Comparison of ENCODE assay signal across 9 cellular contexts in genomic region chr7:75565129-75565528, GRCh38.
A peak's percentile ranks its signal among the peaks of the same experiment; 100 is the strongest.
DNase-seq lines count a peak whose midpoint lies in the region; ATAC-seq and TF ChIP-seq lines count a peak whose summit lies in the region.
"Had no signal": no experiment of that assay in that cellular context is flagged by ENCODE, and none has a peak within 500 bp of the region (broad histone marks: within the 10 kb centered on the region; RNA-seq: fewer than 3 reads in every experiment).

No MANE protein-coding gene starts in this region.

- no peak for TF ChIP-seq CTCF in hepatocyte (IDR thresholded peaks at IDR 0.05; ENCODE audit: poor library complexity)

- H3K36me3 ChIP-seq in hepatocyte (replicated peaks; ENCODE audit: insufficient read depth, low read depth): no peaks in the 10 kb centered on the region

- no peaks in the 10 kb centered on the region for H3K4me1 ChIP-seq in hepatocyte (ENCODE audit: insufficient read depth)

- H4K20me1 ChIP-seq in hepatocyte (ENCODE audit: insufficient read depth, poor library complexity, severe bottlenecking): no peaks in the 10 kb centered on the region

- no peak overlapping the region for H3K4me3 ChIP-seq in hepatocyte

- DNase-seq in HK-2 (ENCODE audit: unreplicated experiment) (peak; percentile 54), amniotic stem cell (lab: John Stamatoyannopoulos, UW) (peak; percentile 67), hepatocyte (ENCODE audit: low spot score) (peak; percentile 56)
- no peak for DNase-seq in activated CD8-positive, alpha-beta memory T cell treated with anti-CD3 and anti-CD28 coated beads, Interleukin-2, amount 50 U/mL, for 48 hours
- DNase-seq in stimulated activated CD4-positive, alpha-beta T cell treated with anti-CD3 and anti-CD28 coated beads, Interleukin-15, amount 100 ng/mL, for 24 hours: no peak
- DNase-seq: stimulated activated CD8-positive, alpha-beta memory T cell treated with anti-CD3 and anti-CD28 coated beads, Interleukin-4, amount 100 ng/mL, for 48 hours had no signal

- peak overlapping the region; percentile 45 for H3K27ac ChIP-seq in hepatocyte
- H3K27ac ChIP-seq in temporal lobe (ENCODE audit: low read depth, low read length): peak overlapping the region; percentile 12

- ATAC-seq in HG02973 (IDR thresholded peaks at IDR 0.05; ENCODE audit: unreplicated experiment) (no peak), GM18870 (IDR thresholded peaks at IDR 0.05; ENCODE audit: unreplicated experiment) (no peak)

- no peak overlapping the region for H2AFZ ChIP-seq in hepatocyte

- H3K9me2 ChIP-seq in hepatocyte (replicated peaks; ENCODE audit: insufficient read depth): no peaks in the 10 kb centered on the region

- H3K9me3 ChIP-seq in hepatocyte (ENCODE audit: low read depth): no peaks in the 10 kb centered on the region

- H3K27me3 ChIP-seq in hepatocyte: no peaks in the 10 kb centered on the region

- no peak overlapping the region for H3K4me2 ChIP-seq in hepatocyte

- H3K79me2 ChIP-seq in hepatocyte: no peaks in the 10 kb centered on the region

- WGBS in hepatocyte (ENCODE audit: low lambda C conversion rate, missing lambda C conversion rate): 51% methylated on average over 4 of the region's 4 CpGs

Comparison
In these comparisons a context has a peak if more than half of its experiments do, and no peak if none do; other contexts are left out.
1. DNase-seq: peak in HK-2 (single experiment), amniotic stem cell (single experiment) and hepatocyte (single experiment); none in activated CD8-positive, alpha-beta memory T cell treated with anti-CD3 and anti-CD28 coated beads, Interleukin-2, amount 50 U/mL, for 48 hours (single experiment) and stimulated activated CD4-positive, alpha-beta T cell treated with anti-CD3 and anti-CD28 coated beads, Interleukin-15, amount 100 ng/mL, for 24 hours (single experiment).